In the genomic region with DNA sequence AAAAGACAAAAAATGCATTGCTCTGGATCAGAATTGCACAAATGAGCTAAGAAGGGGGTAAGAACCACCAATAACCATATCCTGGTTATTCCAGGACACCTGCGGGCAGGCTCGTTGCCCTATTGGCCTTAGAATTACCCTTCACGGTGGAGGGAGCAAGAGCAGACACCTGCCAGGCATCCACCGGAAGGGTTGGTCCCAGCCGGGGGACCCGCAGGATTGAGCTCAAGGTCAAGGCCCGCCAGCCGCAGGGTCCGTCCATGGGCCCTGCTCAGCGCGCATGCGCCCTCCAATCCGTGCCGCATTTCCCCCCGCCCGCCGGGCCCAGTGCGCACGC, we compare ENCODE assay signal across 8 cellular contexts. TPM values are rescaled to one million over a fixed set of nuclear protein-coding genes. Genes with fewer than 3 reads are reported as not detected.
DNase-seq lines count a peak whose midpoint lies in the region; ATAC-seq, FAIRE-seq and TF ChIP-seq lines count a peak whose summit lies in the region.

No MANE protein-coding gene starts in this region.

- H3K36me3 Mint-ChIP-seq in IgD-negative memory B cell (peaks cover 4% of the 10 kb centered on the region), chondrocyte (ENCODE audit: low read depth) (peaks cover 34% of the 10 kb centered on the region), mesothelial cell of epicardium (peaks cover 38% of the 10 kb centered on the region)

- H3K27ac Mint-ChIP-seq in IgD-negative memory B cell (peak overlapping the region; percentile 93 to 99 (median 97)), chondrocyte (ENCODE audit: unreplicated experiment) (peak overlapping the region; percentile 92), mesothelial cell of epicardium (peak overlapping the region; percentile 83)

- ATAC-seq in GM19328 (IDR thresholded peaks at IDR 0.05; ENCODE audit: unreplicated experiment) (no peak), HG02623 (IDR thresholded peaks at IDR 0.05; ENCODE audit: unreplicated experiment) (no peak)

- TF ChIP-seq CTCF in chondrocyte (IDR thresholded peaks at IDR 0.05) (no peak), mesothelial cell of epicardium (IDR thresholded peaks at IDR 0.05; ENCODE audit: unreplicated experiment) (no peak), uterus (IDR thresholded peaks at IDR 0.05) (no peak)

- no peaks in the 10 kb centered on the region for H3K36me3 ChIP-seq in uterus

- H3K27me3 Mint-ChIP-seq in IgD-negative memory B cell: no peaks in the 10 kb centered on the region
- no peaks in the 10 kb centered on the region for H3K27me3 Mint-ChIP-seq in chondrocyte (ENCODE audit: low read depth)
- H3K27me3 Mint-ChIP-seq in mesothelial cell of epicardium (ENCODE audit: low read depth): no peaks in the 10 kb centered on the region

- H3K4me1 ChIP-seq in uterus: peaks cover 0 to 11% of the 10 kb centered on the region in 2 donors

- no peaks in the 10 kb centered on the region for H3K9me3 Mint-ChIP-seq in IgD-negative memory B cell
- no peaks in the 10 kb centered on the region for H3K9me3 Mint-ChIP-seq in chondrocyte (ENCODE audit: low read depth)
- no peaks in the 10 kb centered on the region for H3K9me3 Mint-ChIP-seq in mesothelial cell of epicardium

- FAIRE-seq in GM12892 (lab: Jason Lieb, UNC): no peak

- TF ChIP-seq POLR2A in GM12892 (IDR thresholded peaks at IDR 0.05; ENCODE audit: low read depth, low read length) (no peak), uterus (IDR thresholded peaks at IDR 0.05) (no peak)

- intact Hi-C loops in uterus (cut with DNase I; ENCODE audit: low total_unique reads): loop anchor here (5.0 kb wide), 1 partner anchor 61 kb away; a partner anchor contains a TSS

- H3K4me3 Mint-ChIP-seq in IgD-negative memory B cell (peak overlapping the region; percentile 90 to 96 (median 92)), chondrocyte (ENCODE audit: unreplicated experiment) (peak overlapping the region; percentile 91), mesothelial cell of epicardium (peak overlapping the region; percentile 93)

- H3K4me1 Mint-ChIP-seq in IgD-negative memory B cell (peaks cover 5 to 24% (median 17%) of the 10 kb centered on the region in 3 donors), chondrocyte (ENCODE audit: low read depth) (peaks cover 57% of the 10 kb centered on the region), mesothelial cell of epicardium (peaks cover 30% of the 10 kb centered on the region)

- no peaks in the 10 kb centered on the region for H3K9me3 ChIP-seq in uterus

- peak overlapping the region; percentile 94 to 99 for H3K27ac ChIP-seq in uterus

- DNase-seq in GM12892 (ENCODE audit: insufficient read length): peak; percentile 95
- no peak for DNase-seq in chondrocyte (ENCODE audit: low spot score)
- DNase-seq in mesothelial cell of epicardium (ENCODE audit: low spot score in 2 of 2, unreplicated experiment in 2 of 2): peak; percentile 88 to 98
- no peak for DNase-seq in uterus
- DNase-seq in NCI-H2171 treated with DMSO at 0.1 percent for 48 hours (lab: John Stamatoyannopoulos, UW): no peak

- no peaks in the 10 kb centered on the region for H3K27me3 ChIP-seq in uterus

- peak overlapping the region; percentile 96 to 99 for H3K4me3 ChIP-seq in uterus

RNA-seq across cellular contexts. Expression of a gene that starts 0.6 kb away (rescaled TPM):
- 337 TPM for polyA plus RNA-seq in GM12892 (2012; ENCODE audit: missing spikeins)
- 881 TPM for polyA plus RNA-seq in IgD-negative memory B cell
- total RNA-seq in chondrocyte: 270 to 332 TPM (median 327 TPM) in 3 replicates
- total RNA-seq in mesothelial cell of epicardium: 453 to 469 TPM (median 460 TPM) in 3 replicates
- 100 to 1,000 TPM; 140 to 289 (median 207) TPM for total RNA-seq in uterus

RNA-seq across cellular contexts. Expression of a gene that starts 54.8 kb away (rescaled TPM):
- polyA plus RNA-seq in GM12892 (2012; ENCODE audit: missing spikeins): 15.4 TPM
- 0.66 TPM for polyA plus RNA-seq in IgD-negative memory B cell
- total RNA-seq in chondrocyte: 0.23 to 0.47 TPM in 2 of 3 replicates, not detected in the other
- 0.16 to 0.20 TPM in 2 of 3 replicates, not detected in the other for total RNA-seq in mesothelial cell of epicardium
- total RNA-seq in uterus: 10 to 100 TPM in 1 of 4 donors, 1 to 10 TPM in 3; 1.2 to 16.2 (median 8.6) TPM

Comparison
In these comparisons a context has a peak if more than half of its experiments do, and no peak if none do; other contexts are left out.
1. DNase-seq: peak in GM12892 (single experiment) and mesothelial cell of epicardium (2 of 2); none in chondrocyte (single experiment), uterus (0 of 2) and NCI-H2171 treated with DMSO at 0.1 percent for 48 hours (single experiment).
2. Peak in every context shown above with its lines, with median percentiles within 50 percentile points of each other: H3K27ac Mint-ChIP-seq and H3K4me3 Mint-ChIP-seq.